10 cellular contexts compared by ENCODE assay signal in the genomic region with DNA sequence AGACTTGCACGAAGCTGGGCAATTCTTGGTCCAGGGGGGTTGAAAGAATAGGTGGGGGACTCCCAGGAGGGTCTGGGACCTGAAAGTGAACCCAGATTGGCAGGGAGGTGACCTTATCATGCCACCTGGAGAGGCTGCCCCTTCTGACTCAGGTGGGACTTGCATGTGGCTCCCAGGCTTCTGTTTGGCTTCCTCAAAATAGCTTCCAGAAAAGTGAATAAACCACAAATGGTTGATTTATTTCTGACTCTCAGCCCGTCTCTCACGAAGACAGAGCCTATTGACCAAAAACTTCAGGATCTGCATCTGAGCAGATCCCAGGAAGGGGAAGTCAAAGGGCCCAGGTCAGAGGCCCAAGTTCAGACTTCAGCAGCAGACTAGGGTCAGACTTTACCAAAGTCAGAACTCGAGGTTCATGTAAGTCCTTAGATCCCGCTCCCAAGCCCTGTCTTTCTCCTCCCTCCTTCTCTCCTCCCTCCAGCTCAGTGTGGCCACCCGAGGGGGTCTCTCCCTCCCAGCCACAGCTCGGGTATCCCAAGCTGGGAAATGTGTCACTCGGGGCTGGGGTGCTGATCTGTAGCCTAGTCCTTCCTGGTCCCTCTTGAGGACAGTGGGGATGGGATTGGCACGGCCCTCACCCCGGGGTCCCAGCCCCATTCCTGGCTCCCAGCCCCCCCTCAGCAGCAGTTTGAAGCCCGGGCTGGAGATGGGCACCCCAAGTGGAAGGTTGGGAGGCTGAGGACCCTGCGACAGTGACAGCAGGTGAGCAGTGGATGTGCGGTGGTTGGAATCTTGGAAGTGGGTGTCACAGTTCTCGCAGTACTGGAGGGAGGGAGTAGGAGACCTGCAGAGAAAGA. TPM values are rescaled to one million over a fixed set of nuclear protein-coding genes. Genes with fewer than 3 reads are reported as not detected.
A peak's percentile ranks its signal among the peaks of the same experiment; 100 is the strongest.
DNase-seq lines count a peak whose midpoint lies in the region; ATAC-seq and TF ChIP-seq lines count a peak whose summit lies in the region.
"Had no signal": no experiment of that assay in that cellular context is flagged by ENCODE, and none has a peak within 500 bp of the region (broad histone marks: within the 10 kb centered on the region; RNA-seq: fewer than 3 reads in every experiment).

No MANE protein-coding gene starts in this region.

- H3K9me3 ChIP-seq in SU-DHL-6 (ENCODE audit: insufficient read depth, low read length) (no peaks in the 10 kb centered on the region), esophagus squamous epithelium (no peaks in the 10 kb centered on the region), adrenal gland (replicated peaks in 1 of 3) (no peaks in the 10 kb centered on the region), mucosa of descending colon (no peaks in the 10 kb centered on the region)
- H3K9me3 ChIP-seq: SJSA1 had no signal

- H3K36me3 Mint-ChIP-seq in type B pancreatic cell, result peaks cover 20% of the 10 kb centered on the region

- peak overlapping the region; percentile 82 for H3K9ac ChIP-seq in SU-DHL-6 (ENCODE audit: low read length)

- no peak overlapping the region for H2AFZ ChIP-seq in SU-DHL-6 (ENCODE audit: low read depth, low read length, severe bottlenecking)

- no peak for TF ChIP-seq CTCF in SU-DHL-6 (IDR thresholded peaks at IDR 0.05; ENCODE audit: insufficient read depth, low read length, poor library complexity, severe bottlenecking)
- no peak for TF ChIP-seq CTCF in esophagus squamous epithelium (IDR thresholded peaks at IDR 0.05)
- no peak for TF ChIP-seq CTCF in type B pancreatic cell (conservative IDR thresholded peaks at IDR 0.05)
- no peak for TF ChIP-seq CTCF in adrenal gland (IDR thresholded peaks at IDR 0.05)
- no peak for TF ChIP-seq CTCF in mucosa of descending colon (IDR thresholded peaks at IDR 0.05)

- no peaks in the 10 kb centered on the region for H3K27me3 ChIP-seq in SU-DHL-6 (ENCODE audit: low read length)
- no peaks in the 10 kb centered on the region for H3K27me3 ChIP-seq in esophagus squamous epithelium
- H3K27me3 ChIP-seq in adrenal gland, result no peaks in the 10 kb centered on the region
- H3K27me3 ChIP-seq: SJSA1 had no signal

- no peaks in the 10 kb centered on the region for H3K9me3 Mint-ChIP-seq in type B pancreatic cell

- H4K20me1 ChIP-seq in SU-DHL-6 (ENCODE audit: low read depth, low read length), result no peaks in the 10 kb centered on the region

- peak overlapping the region; percentile 93 for H3K4me3 Mint-ChIP-seq in type B pancreatic cell

- no peaks in the 10 kb centered on the region for H3K27me3 Mint-ChIP-seq in type B pancreatic cell

- H3K4me3 ChIP-seq in SU-DHL-6 (ENCODE audit: insufficient read depth, low read length, poor library complexity, severe bottlenecking), result no peak overlapping the region
- H3K4me3 ChIP-seq in esophagus squamous epithelium, result no peak overlapping the region
- no peak overlapping the region for H3K4me3 ChIP-seq in adrenal gland
- H3K4me3 ChIP-seq in mucosa of descending colon, result no peak overlapping the region
- H3K4me3 ChIP-seq: SJSA1 had no signal

- peaks cover 58% of the 10 kb centered on the region for H3K79me2 ChIP-seq in SU-DHL-6 (ENCODE audit: insufficient read depth, low read length)

- TF ChIP-seq POLR2A in esophagus squamous epithelium (IDR thresholded peaks at IDR 0.05), result no peak
- no peak for TF ChIP-seq POLR2A in adrenal gland (IDR thresholded peaks at IDR 0.05)

- H3K4me1 Mint-ChIP-seq in type B pancreatic cell (ENCODE audit: unreplicated experiment), result peaks cover 59% of the 10 kb centered on the region

- DNase-seq in Right ventricle myocardium inferior (ENCODE audit: missing footprints) (peak; percentile 21), Right ventricle myocardium superior (no peak), esophagus squamous epithelium (lab: John Stamatoyannopoulos, UW) (no peak), type B pancreatic cell (ENCODE audit: extremely low spot score, unreplicated experiment) (no peak), adrenal gland (no peak), mucosa of descending colon (no peak)
- DNase-seq: NCI-H2171 had no signal

- H3K27ac ChIP-seq in SU-DHL-6 (ENCODE audit: low read depth, low read length) (peak overlapping the region; percentile 33), esophagus squamous epithelium (peak overlapping the region in 3 of 4 donors; percentile 10 to 95 (median 31)), adrenal gland (no peak overlapping the region)
- H3K27ac ChIP-seq: SJSA1 had no signal

- no peaks in the 10 kb centered on the region for H3K9me2 ChIP-seq in SU-DHL-6 (replicated peaks; ENCODE audit: insufficient read depth, low read length)

- peak overlapping the region; percentile 89 for H3K27ac Mint-ChIP-seq in type B pancreatic cell

- peaks cover 37 to 77% (median 45%) of the 10 kb centered on the region in 3 donors for H3K4me1 ChIP-seq in esophagus squamous epithelium
- peaks cover 20 to 53% of the 10 kb centered on the region in 2 donors for H3K4me1 ChIP-seq in adrenal gland (replicated peaks in 1 of 2)
- peaks cover 43% of the 10 kb centered on the region for H3K4me1 ChIP-seq in mucosa of descending colon (ENCODE audit: low read depth)

- H3F3A ChIP-seq in SU-DHL-6 (ENCODE audit: insufficient read depth), result peaks cover 28% of the 10 kb centered on the region

- WGBS in esophagus squamous epithelium, 2 donors, result 81 to 91% methylated on average over 8 to 9 of the region's 14 CpGs
- 86 to 90% (median 87%) methylated on average over 12 to 14 of the region's 14 CpGs for WGBS in adrenal gland, 4 donors

- 0 out of 2 replicates have a peak, but pooled peaks cover 3% of the 10 kb centered on the region for H3K36me3 ChIP-seq in SU-DHL-6 (ENCODE audit: low read length)
- H3K36me3 ChIP-seq in esophagus squamous epithelium, result peaks cover 0 to 46% (median 8%) of the 10 kb centered on the region in 3 donors
- peaks cover 0 to 18% of the 10 kb centered on the region in 2 donors for H3K36me3 ChIP-seq in adrenal gland (replicated peaks in 1 of 2)
- no peaks in the 10 kb centered on the region for H3K36me3 ChIP-seq in mucosa of descending colon (ENCODE audit: low read depth)

- intact Hi-C loops in Right ventricle myocardium inferior (cut with DNase I) (loop anchor here (5.0 to 10.0 kb wide), 2 partner anchors 295 to 513 kb away; partner anchors contain the start of genes AGPAT1, NELFE, RNF5 and SKIC2), Right ventricle myocardium superior (cut with DNase I) (no loop called here), esophagus squamous epithelium (cut with DNase I) (no loop called here), adrenal gland (cut with DNase I) (no loop called here), mucosa of descending colon (cut with DNase I, micrococcal nuclease) (no loop called here)

- peak overlapping the region; percentile 81 for H3K4me2 ChIP-seq in SU-DHL-6 (ENCODE audit: low read depth, low read length, poor library complexity, severe bottlenecking)

- ATAC-seq in Right ventricle myocardium inferior (no peak), Right ventricle myocardium superior (ENCODE audit: poor library complexity) (no peak), GM19395 (IDR thresholded peaks at IDR 0.05; ENCODE audit: unreplicated experiment) (no peak), mucosa of descending colon (no peak)

RNA-seq across cellular contexts. Expression of gene C6orf47, which starts 1.5 kb away (rescaled TPM):
- total RNA-seq in Right ventricle myocardium inferior (17.0 TPM), Right ventricle myocardium superior (16.5 TPM), esophagus squamous epithelium (10 to 100 TPM; 28.8 to 34.4 (median 31.7) TPM), type B pancreatic cell (ENCODE audit: low replicate concordance) (22.3 and 28.1 TPM in 2 replicates), adrenal gland (10 to 100 TPM; 23.8 to 37.0 (median 27.4) TPM), mucosa of descending colon (10 to 100 TPM; 28.5 to 33.0 (median 32.3) TPM)
- polyA plus RNA-seq in adrenal gland, result 10 to 100 TPM; 17.9 to 23.6 (median 20.0) TPM

RNA-seq across cellular contexts. Expression of gene GPANK1, which starts 2.7 kb away (rescaled TPM):
- total RNA-seq in Right ventricle myocardium inferior (17.1 TPM), Right ventricle myocardium superior (19.2 TPM), esophagus squamous epithelium (10 to 100 TPM in 2 of 4 donors, 1 to 10 TPM in 2; 6.9 to 16.0 (median 10.9) TPM), type B pancreatic cell (ENCODE audit: low replicate concordance) (17.6 and 20.2 TPM in 2 replicates), adrenal gland (10 to 100 TPM; 10.2 to 61.2 (median 17.4) TPM), mucosa of descending colon (10 to 100 TPM; 13.4 to 17.7 (median 17.4) TPM)
- 10 to 100 TPM in 2 of 3 donors, 1 to 10 TPM in 1; 7.4 to 18.3 (median 17.6) TPM for polyA plus RNA-seq in adrenal gland

RNA-seq across cellular contexts. Expression of gene CSNK2B, which starts 3.8 kb away (rescaled TPM):
- 97.3 TPM for total RNA-seq in Right ventricle myocardium inferior
- 95.1 TPM for total RNA-seq in Right ventricle myocardium superior
- 100 to 1,000 TPM; 155 to 204 (median 186) TPM for total RNA-seq in esophagus squamous epithelium
- total RNA-seq in type B pancreatic cell (ENCODE audit: low replicate concordance), result 142 and 175 TPM in 2 replicates
- total RNA-seq in adrenal gland, result 100 to 1,000 TPM; 142 to 324 (median 206) TPM
- polyA plus RNA-seq in adrenal gland, result 100 to 1,000 TPM; 171 to 239 (median 236) TPM
- total RNA-seq in mucosa of descending colon, result 100 to 1,000 TPM; 125 to 147 (median 134) TPM

RNA-seq across cellular contexts. Expression of gene APOM, which starts 6.4 kb away (rescaled TPM):
- total RNA-seq in Right ventricle myocardium inferior (0.87 TPM), Right ventricle myocardium superior (1.9 TPM), esophagus squamous epithelium (1 to 10 TPM in 2 of 4 donors, under 1 TPM in 2; 0.67 to 2.1 (median 1.1) TPM), type B pancreatic cell (ENCODE audit: low replicate concordance) (11.2 and 20.9 TPM in 2 replicates), adrenal gland (1 to 10 TPM in 7 of 8 donors, not detected in 1; 2.3 to 4.7 (median 4.0) TPM), mucosa of descending colon (1 to 10 TPM; 2.2 to 2.7 (median 2.4) TPM)
- 10 to 100 TPM in 2 of 3 donors, 1 to 10 TPM in 1; 6.4 to 18.2 (median 10.7) TPM for polyA plus RNA-seq in adrenal gland

RNA-seq across cellular contexts. Expression of gene LY6G5B, which starts 7.7 kb away (rescaled TPM):
- total RNA-seq in Right ventricle myocardium inferior, result 3.9 TPM
- total RNA-seq in Right ventricle myocardium superior, result 2.8 TPM
- 1 to 10 TPM in 3 of 4 donors, under 1 TPM in 1; 0.70 to 9.5 (median 4.5) TPM for total RNA-seq in esophagus squamous epithelium
- total RNA-seq in type B pancreatic cell (ENCODE audit: low replicate concordance), result 13.9 and 22.0 TPM in 2 replicates
- total RNA-seq in adrenal gland, result 10 to 100 TPM in 1 of 8 donors, 1 to 10 TPM in 5, under 1 TPM in 2; 0.48 to 13.3 (median 3.2) TPM
- polyA plus RNA-seq in adrenal gland, result 10 to 100 TPM in 1 of 3 donors, 1 to 10 TPM in 2; 4.2 to 13.4 (median 8.1) TPM
- 10 to 100 TPM; 13.1 to 17.2 (median 15.5) TPM for total RNA-seq in mucosa of descending colon

Comparison
In these comparisons a context has a peak if more than half of its experiments do, and no peak if none do; other contexts are left out.
1. H3K27ac ChIP-seq: peak in SU-DHL-6 (single experiment) and esophagus squamous epithelium (3 of 4); none in adrenal gland (0 of 5).